In the genomic region with DNA sequence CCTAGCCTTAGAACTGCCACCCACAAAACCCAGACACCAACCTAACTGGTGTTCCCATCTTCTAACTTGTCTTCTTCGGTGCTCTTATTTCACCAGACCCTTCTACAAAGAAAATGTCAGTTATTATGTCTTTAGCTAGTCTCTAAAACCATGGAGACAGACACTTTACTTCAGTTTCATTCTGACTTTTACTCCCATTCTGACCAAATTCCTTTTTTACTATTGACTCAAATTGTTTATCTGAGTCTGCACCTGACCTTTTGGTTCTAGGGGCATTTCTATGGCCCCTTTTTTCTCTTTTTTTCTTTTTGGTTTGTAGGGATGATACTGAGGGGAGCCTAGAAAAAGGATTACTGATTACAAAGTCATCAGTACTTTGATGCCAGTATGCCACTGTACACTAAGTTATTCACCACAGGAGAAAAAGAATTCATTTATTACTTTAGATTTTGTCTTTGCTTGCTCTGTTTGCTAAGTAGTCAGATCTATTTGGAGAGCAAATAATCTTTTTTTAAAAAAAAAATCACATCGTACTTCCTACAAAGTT, we compare ENCODE assay signal across 1 cellular context.
TF ChIP-seq lines count a peak whose summit lies in the region.

No MANE protein-coding gene starts in this region.

TF ChIP-seq in GM12878, 131 proteins besides CTCF, POLR2A, EP300 and RAD21 (continued from another document):
- TF ChIP-seq, protein P1, sequence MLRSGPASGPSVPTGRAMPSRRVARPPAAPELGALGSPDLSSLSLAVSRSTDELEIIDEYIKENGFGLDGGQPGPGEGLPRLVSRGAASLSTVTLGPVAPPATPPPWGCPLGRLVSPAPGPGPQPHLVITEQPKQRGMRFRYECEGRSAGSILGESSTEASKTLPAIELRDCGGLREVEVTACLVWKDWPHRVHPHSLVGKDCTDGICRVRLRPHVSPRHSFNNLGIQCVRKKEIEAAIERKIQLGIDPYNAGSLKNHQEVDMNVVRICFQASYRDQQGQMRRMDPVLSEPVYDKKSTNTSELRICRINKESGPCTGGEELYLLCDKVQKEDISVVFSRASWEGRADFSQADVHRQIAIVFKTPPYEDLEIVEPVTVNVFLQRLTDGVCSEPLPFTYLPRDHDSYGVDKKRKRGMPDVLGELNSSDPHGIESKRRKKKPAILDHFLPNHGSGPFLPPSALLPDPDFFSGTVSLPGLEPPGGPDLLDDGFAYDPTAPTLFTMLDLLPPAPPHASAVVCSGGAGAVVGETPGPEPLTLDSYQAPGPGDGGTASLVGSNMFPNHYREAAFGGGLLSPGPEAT (IDR thresholded peaks at IDR 0.05; ENCODE audit: low read depth): peak; percentile 71; the same call in 1 of the 2 replicates
- TF ChIP-seq CBX5 (IDR thresholded peaks at IDR 0.05; ENCODE audit: low read depth) (0 out of 2 replicates have a peak, but pooled peaks have one; percentile 42), RB1 (IDR thresholded peaks at IDR 0.05; ENCODE audit: borderline replicate concordance) (no peak), TCF12 (IDR thresholded peaks at IDR 0.05; ENCODE audit: low read depth, low read length) (0 out of 2 replicates have a peak, but pooled peaks have one; percentile 29), EZH2 (IDR thresholded peaks at IDR 0.05; ENCODE audit: borderline replicate concordance, control insufficient read depth, low read depth, low read length) (no peak), CEBPB (IDR thresholded peaks at IDR 0.05; ENCODE audit: borderline replicate concordance in 1 of 2, low read depth in 2 of 2, low read length in 2 of 2) (peak in 1 of 2 experiments; percentile 84; a peak in 1 of 4 replicates), CBFB (IDR thresholded peaks at IDR 0.05; ENCODE audit: low read depth) (0 out of 2 replicates have a peak, but pooled peaks have one; percentile 47), STAT1 (conservative IDR thresholded peaks at IDR 0.05) (no peak), ETV6 (conservative IDR thresholded peaks at IDR 0.05 in 1 of 2, IDR thresholded peaks at IDR 0.05 in 1 of 2; ENCODE audit: borderline replicate concordance in 1 of 2, low read depth in 1 of 2) (peak in 1 of 2 experiments; percentile 50; a peak in 1 of 4 replicates), SUPT20H (IDR thresholded peaks at IDR 0.05; ENCODE audit: borderline replicate concordance, control insufficient read depth, low read depth, low read length) (no peak), BHLHE40 (IDR thresholded peaks at IDR 0.05; ENCODE audit: borderline replicate concordance in 1 of 2, low read depth in 2 of 2, low read length in 1 of 2) (peak; percentile 72 to 83; a peak in 3 of 4 replicates), ZZZ3 (IDR thresholded peaks at IDR 0.05; ENCODE audit: control insufficient read depth, insufficient read length, low read depth) (no peak), PAX5 (IDR thresholded peaks at IDR 0.05; ENCODE audit: borderline replicate concordance, low read depth, low read length) (0 out of 2 replicates have a peak, but pooled peaks have one; percentile 59), GABPA (IDR thresholded peaks at IDR 0.05; ENCODE audit: low read depth) (peak; percentile 57), STAT3 (IDR thresholded peaks at IDR 0.05; ENCODE audit: low read depth, low read length) (no peak), RUNX3 (IDR thresholded peaks at IDR 0.05; ENCODE audit: low read length) (peak; percentile 89), HDAC2 (IDR thresholded peaks at IDR 0.05) (no peak), JUND (IDR thresholded peaks at IDR 0.05; ENCODE audit: low read depth, low read length) (peak; percentile 77; the same call in 1 of the 2 replicates), RFX5 (IDR thresholded peaks at IDR 0.05; ENCODE audit: low read depth, low read length) (no peak), ASH2L (IDR thresholded peaks at IDR 0.05; ENCODE audit: borderline replicate concordance, low read depth) (0 out of 2 replicates have a peak, but pooled peaks have one; percentile 45), ZNF274 (IDR thresholded peaks at IDR 0.05; ENCODE audit: insufficient read depth, insufficient read length) (no peak), SPI1 (IDR thresholded peaks at IDR 0.05; ENCODE audit: borderline replicate concordance, insufficient read depth, low read depth, low read length) (no peak), ZBED1 (IDR thresholded peaks at IDR 0.05; ENCODE audit: borderline replicate concordance) (peak; percentile 78; the same call in 1 of the 2 replicates), DPF2 (IDR thresholded peaks at IDR 0.05) (peak; percentile 83; the same call in 1 of the 2 replicates)
- TF ChIP-seq, protein P2, sequence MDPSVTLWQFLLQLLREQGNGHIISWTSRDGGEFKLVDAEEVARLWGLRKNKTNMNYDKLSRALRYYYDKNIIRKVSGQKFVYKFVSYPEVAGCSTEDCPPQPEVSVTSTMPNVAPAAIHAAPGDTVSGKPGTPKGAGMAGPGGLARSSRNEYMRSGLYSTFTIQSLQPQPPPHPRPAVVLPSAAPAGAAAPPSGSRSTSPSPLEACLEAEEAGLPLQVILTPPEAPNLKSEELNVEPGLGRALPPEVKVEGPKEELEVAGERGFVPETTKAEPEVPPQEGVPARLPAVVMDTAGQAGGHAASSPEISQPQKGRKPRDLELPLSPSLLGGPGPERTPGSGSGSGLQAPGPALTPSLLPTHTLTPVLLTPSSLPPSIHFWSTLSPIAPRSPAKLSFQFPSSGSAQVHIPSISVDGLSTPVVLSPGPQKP (IDR thresholded peaks at IDR 0.05; ENCODE audit: low read depth, low read length): no peak
- TF ChIP-seq, protein P3, sequence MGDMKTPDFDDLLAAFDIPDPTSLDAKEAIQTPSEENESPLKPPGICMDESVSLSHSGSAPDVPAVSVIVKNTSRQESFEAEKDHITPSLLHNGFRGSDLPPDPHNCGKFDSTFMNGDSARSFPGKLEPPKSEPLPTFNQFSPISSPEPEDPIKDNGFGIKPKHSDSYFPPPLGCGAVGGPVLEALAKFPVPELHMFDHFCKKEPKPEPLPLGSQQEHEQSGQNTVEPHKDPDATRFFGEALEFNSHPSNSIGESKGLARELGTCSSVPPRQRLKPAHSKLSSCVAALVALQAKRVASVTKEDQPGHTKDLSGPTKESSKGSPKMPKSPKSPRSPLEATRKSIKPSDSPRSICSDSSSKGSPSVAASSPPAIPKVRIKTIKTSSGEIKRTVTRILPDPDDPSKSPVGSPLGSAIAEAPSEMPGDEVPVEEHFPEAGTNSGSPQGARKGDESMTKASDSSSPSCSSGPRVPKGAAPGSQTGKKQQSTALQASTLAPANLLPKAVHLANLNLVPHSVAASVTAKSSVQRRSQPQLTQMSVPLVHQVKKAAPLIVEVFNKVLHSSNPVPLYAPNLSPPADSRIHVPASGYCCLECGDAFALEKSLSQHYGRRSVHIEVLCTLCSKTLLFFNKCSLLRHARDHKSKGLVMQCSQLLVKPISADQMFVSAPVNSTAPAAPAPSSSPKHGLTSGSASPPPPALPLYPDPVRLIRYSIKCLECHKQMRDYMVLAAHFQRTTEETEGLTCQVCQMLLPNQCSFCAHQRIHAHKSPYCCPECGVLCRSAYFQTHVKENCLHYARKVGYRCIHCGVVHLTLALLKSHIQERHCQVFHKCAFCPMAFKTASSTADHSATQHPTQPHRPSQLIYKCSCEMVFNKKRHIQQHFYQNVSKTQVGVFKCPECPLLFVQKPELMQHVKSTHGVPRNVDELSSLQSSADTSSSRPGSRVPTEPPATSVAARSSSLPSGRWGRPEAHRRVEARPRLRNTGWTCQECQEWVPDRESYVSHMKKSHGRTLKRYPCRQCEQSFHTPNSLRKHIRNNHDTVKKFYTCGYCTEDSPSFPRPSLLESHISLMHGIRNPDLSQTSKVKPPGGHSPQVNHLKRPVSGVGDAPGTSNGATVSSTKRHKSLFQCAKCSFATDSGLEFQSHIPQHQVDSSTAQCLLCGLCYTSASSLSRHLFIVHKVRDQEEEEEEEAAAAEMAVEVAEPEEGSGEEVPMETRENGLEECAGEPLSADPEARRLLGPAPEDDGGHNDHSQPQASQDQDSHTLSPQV (IDR thresholded peaks at IDR 0.05): no peak
- TF ChIP-seq, protein P4, sequence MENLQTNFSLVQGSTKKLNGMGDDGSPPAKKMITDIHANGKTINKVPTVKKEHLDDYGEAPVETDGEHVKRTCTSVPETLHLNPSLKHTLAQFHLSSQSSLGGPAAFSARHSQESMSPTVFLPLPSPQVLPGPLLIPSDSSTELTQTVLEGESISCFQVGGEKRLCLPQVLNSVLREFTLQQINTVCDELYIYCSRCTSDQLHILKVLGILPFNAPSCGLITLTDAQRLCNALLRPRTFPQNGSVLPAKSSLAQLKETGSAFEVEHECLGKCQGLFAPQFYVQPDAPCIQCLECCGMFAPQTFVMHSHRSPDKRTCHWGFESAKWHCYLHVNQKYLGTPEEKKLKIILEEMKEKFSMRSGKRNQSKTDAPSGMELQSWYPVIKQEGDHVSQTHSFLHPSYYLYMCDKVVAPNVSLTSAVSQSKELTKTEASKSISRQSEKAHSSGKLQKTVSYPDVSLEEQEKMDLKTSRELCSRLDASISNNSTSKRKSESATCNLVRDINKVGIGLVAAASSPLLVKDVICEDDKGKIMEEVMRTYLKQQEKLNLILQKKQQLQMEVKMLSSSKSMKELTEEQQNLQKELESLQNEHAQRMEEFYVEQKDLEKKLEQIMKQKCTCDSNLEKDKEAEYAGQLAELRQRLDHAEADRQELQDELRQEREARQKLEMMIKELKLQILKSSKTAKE (IDR thresholded peaks at IDR 0.05; ENCODE audit: low read depth, poor library complexity, severe bottlenecking): peak; percentile 97
- TF ChIP-seq, protein P5, sequence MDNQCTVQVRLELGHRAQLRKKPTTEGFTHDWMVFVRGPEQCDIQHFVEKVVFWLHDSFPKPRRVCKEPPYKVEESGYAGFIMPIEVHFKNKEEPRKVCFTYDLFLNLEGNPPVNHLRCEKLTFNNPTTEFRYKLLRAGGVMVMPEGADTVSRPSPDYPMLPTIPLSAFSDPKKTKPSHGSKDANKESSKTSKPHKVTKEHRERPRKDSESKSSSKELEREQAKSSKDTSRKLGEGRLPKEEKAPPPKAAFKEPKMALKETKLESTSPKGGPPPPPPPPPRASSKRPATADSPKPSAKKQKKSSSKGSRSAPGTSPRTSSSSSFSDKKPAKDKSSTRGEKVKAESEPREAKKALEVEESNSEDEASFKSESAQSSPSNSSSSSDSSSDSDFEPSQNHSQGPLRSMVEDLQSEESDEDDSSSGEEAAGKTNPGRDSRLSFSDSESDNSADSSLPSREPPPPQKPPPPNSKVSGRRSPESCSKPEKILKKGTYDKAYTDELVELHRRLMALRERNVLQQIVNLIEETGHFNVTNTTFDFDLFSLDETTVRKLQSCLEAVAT (IDR thresholded peaks at IDR 0.05): no peak
